Comparison of ENCODE assay signal across 8 cellular contexts in the genomic region with DNA sequence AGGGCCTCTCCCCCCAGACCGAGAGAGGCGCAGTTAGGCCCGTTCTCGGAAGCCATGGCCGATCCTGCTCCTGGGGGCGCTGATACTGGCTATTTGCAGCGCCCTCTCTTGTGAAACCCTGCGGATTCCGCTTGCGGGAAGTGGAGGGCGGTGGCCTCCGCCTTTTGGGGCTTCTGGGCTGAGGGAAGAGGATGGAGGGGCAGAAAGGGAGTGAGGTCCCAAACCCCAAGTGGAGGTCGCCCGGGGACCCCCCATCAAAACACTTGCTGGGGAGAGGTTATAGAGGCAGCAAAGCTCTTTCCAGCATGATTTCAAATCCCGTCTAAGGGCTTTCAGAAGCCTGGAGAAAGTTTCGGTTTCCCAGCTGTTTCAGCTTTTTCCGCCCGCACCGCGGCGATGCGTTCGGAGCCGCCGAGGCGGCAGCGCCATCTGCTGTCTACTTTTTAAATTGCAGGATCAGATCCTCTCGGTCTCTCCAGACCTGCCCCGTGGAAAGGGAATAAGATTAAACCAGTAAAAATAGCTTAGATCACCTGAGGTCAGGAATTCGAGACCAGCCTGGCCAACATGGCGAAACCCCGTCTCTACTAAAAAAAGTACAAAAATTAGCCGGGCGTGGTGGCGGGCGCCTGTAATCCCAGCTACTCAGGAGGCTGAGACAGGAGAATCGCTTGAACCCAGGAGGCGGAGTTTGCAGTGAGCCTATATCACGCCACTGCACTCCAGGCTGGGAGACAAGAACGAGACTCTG. TPM values are rescaled to one million over a fixed set of nuclear protein-coding genes. Genes with fewer than 3 reads are reported as not detected.
DNase-seq lines count a peak whose midpoint lies in the region; ATAC-seq and TF ChIP-seq lines count a peak whose summit lies in the region.

No MANE protein-coding gene starts in this region.

- H3K36me3 ChIP-seq in ovary (no peaks in the 10 kb centered on the region), testis (ENCODE audit: low read depth, missing control alignments) (no peaks in the 10 kb centered on the region)

- H3K9me3 ChIP-seq in ovary (no peaks in the 10 kb centered on the region), testis (no peaks in the 10 kb centered on the region)

- TF ChIP-seq CTCF in GM10266 (IDR thresholded peaks at IDR 0.05; ENCODE audit: control insufficient read depth, insufficient read depth, low read depth, missing control alignments) (peak; percentile 83), ovary (IDR thresholded peaks at IDR 0.05) (peak; percentile 60 to 82 (median 63)), testis (IDR thresholded peaks at IDR 0.05) (peak; percentile 70 to 94 (median 91))

- peaks cover 40% of the 10 kb centered on the region for H3K4me1 Mint-ChIP-seq in activated naive CD8-positive, alpha-beta T cell treated with anti-CD3 and anti-CD28 coated beads, Interleukin-2, amount 10 ng/mL, durations not matched to agents 7 days and 5 days

- POLR2A ChIA-PET in activated naive CD8-positive, alpha-beta T cell treated with anti-CD3 and anti-CD28 coated beads, Interleukin-2, amount 10 ng/mL, durations not matched to agents 7 days and 5 days (lab: Charles Lee): interaction anchor here (0.6 to 9.2 kb wide), 11 partner anchors 14 to 640 kb away, joined by 3 to 144 read pairs (median 5); partner anchors contain the start of genes CNEP1R1, CYLD and SNX20

- H3K27me3 ChIP-seq in ovary: no peaks in the 10 kb centered on the region
- no peaks in the 10 kb centered on the region for H3K27me3 ChIP-seq in testis

- intact Hi-C loops in Right ventricle myocardium superior (cut with DNase I): loop anchor here (10.0 kb wide), 1 partner anchor 291 kb away; no protein-coding TSS in a partner anchor
- intact Hi-C loops in ovary (cut with DNase I): loop anchor here (5.0 to 10.0 kb wide), 5 partner anchors 121 to 641 kb away; partner anchors contain the start of genes CNEP1R1 (in 1 of the 4) and NKD1 (in 1 of the 4)
- intact Hi-C loops in testis (cut with DNase I; ENCODE audit: low total_unique reads): loop anchor here (10.0 kb wide), 2 partner anchors 139 to 291 kb away; no protein-coding TSS in a partner anchor

- no peak for TF ChIP-seq POLR2A in ovary (IDR thresholded peaks at IDR 0.05)
- TF ChIP-seq POLR2A in testis (IDR thresholded peaks at IDR 0.05): no peak

- peak overlapping the region; percentile 93 for H3K27ac Mint-ChIP-seq in activated naive CD8-positive, alpha-beta T cell treated with anti-CD3 and anti-CD28 coated beads, Interleukin-2, amount 10 ng/mL, durations not matched to agents 7 days and 5 days

- peak overlapping the region; percentile 79 for H3K4me3 Mint-ChIP-seq in activated naive CD8-positive, alpha-beta T cell treated with anti-CD3 and anti-CD28 coated beads, Interleukin-2, amount 10 ng/mL, durations not matched to agents 7 days and 5 days

- TF ChIP-seq EP300 in ovary (IDR thresholded peaks at IDR 0.05): no peak

- H3K27ac ChIP-seq in ovary: peak overlapping the region in 1 of 2 donors; percentile 55
- peak overlapping the region in 1 of 2 donors; percentile 37 for H3K27ac ChIP-seq in testis

- DNase-seq in GM10266 (ENCODE audit: extremely low spot score) (peak; percentile 72), SKM-1 (lab: John Stamatoyannopoulos, UW; ENCODE audit: unreplicated experiment) (peak; percentile 72), Right ventricle myocardium superior (peak; percentile 86), ovary (peak; percentile 74 to 88 (median 85)), testis (peak; percentile 89)
- peak; percentile 45 for DNase-seq in Jurkat, Clone E6-1 (ENCODE audit: low read depth, low spot score)
- peak; percentile 87 for DNase-seq in activated naive CD8-positive, alpha-beta T cell treated with anti-CD3 and anti-CD28 coated beads, Interleukin-2, amount 10 ng/mL, durations not matched to agents 7 days and 5 days

- H3K4me3 ChIP-seq in Jurkat, Clone E6-1 (ENCODE audit: low read length): peak overlapping the region; percentile 43
- peak overlapping the region; percentile 38 for H3K4me3 ChIP-seq in ovary
- H3K4me3 ChIP-seq in testis: peak overlapping the region; percentile 31 to 50

- H3K4me1 ChIP-seq in ovary (ENCODE audit: insufficient read depth) (peaks cover 1% of the 10 kb centered on the region), testis (no peaks in the 10 kb centered on the region)

- peaks cover 23% of the 10 kb centered on the region for H3K36me3 Mint-ChIP-seq in activated naive CD8-positive, alpha-beta T cell treated with anti-CD3 and anti-CD28 coated beads, Interleukin-2, amount 10 ng/mL, durations not matched to agents 7 days and 5 days

- peak; percentile 26 for ATAC-seq in activated naive CD8-positive, alpha-beta T cell treated with anti-CD3 and anti-CD28 coated beads, Interleukin-2, amount 10 ng/mL, durations not matched to agents 7 days and 5 days (ENCODE audit: low read depth)
- ATAC-seq in Right ventricle myocardium superior (ENCODE audit: poor library complexity) (peak; percentile 94), HG02763 (IDR thresholded peaks at IDR 0.05; ENCODE audit: unreplicated experiment) (no peak)

- H3K27me3 Mint-ChIP-seq in activated naive CD8-positive, alpha-beta T cell treated with anti-CD3 and anti-CD28 coated beads, Interleukin-2, amount 10 ng/mL, durations not matched to agents 7 days and 5 days: no peaks in the 10 kb centered on the region

- H3K9me3 Mint-ChIP-seq in activated naive CD8-positive, alpha-beta T cell treated with anti-CD3 and anti-CD28 coated beads, Interleukin-2, amount 10 ng/mL, durations not matched to agents 7 days and 5 days: peaks cover 2% of the 10 kb centered on the region

- whole genome bisulfite sequencing in ovary, 3 donors: 19 to 24% (median 20%) methylated on average over 40 of the region's 40 CpGs
- 11 to 14% methylated on average over 37 to 40 of the region's 40 CpGs for WGBS in testis, 2 donors

RNA-seq across cellular contexts. Expression of gene SNX20, which starts 15.8 kb away (rescaled TPM):
- not detected for polyA plus RNA-seq in Jurkat, Clone E6-1 (2012; ENCODE audit: insufficient read depth, insufficient read length)
- total RNA-seq in activated naive CD8-positive, alpha-beta T cell treated with anti-CD3 and anti-CD28 coated beads, Interleukin-2, amount 10 ng/mL, durations not matched to agents 7 days and 5 days: 10 to 100 TPM; 70.6 to 76.3 TPM
- total RNA-seq in Right ventricle myocardium superior: 0.62 TPM
- 1 to 10 TPM in 2 of 7 donors, under 1 TPM in 5; 0.48 to 1.3 (median 0.82) TPM for total RNA-seq in ovary
- 1 to 10 TPM in 1 of 2 donors, under 1 TPM in 1; 0.38 to 2.7 TPM for polyA plus RNA-seq in ovary
- 1 to 10 TPM in 1 of 2 donors, under 1 TPM in 1; 0.63 to 1.8 TPM for total RNA-seq in testis
- 2.1 TPM for polyA plus RNA-seq in testis (ENCODE audit: insufficient read depth, low read depth, low replicate concordance)

RNA-seq across cellular contexts. Expression of gene NOD2, which starts 28.1 kb away (rescaled TPM):
- not detected for polyA plus RNA-seq in Jurkat, Clone E6-1 (2012; ENCODE audit: insufficient read depth, insufficient read length)
- total RNA-seq in activated naive CD8-positive, alpha-beta T cell treated with anti-CD3 and anti-CD28 coated beads, Interleukin-2, amount 10 ng/mL, durations not matched to agents 7 days and 5 days: 1 to 10 TPM; 2.8 to 3.5 TPM
- total RNA-seq in Right ventricle myocardium superior (0.48 TPM), ovary (1 to 10 TPM in 6 of 7 donors, under 1 TPM in 1; 0.88 to 1.5 (median 1.1) TPM), testis (1 to 10 TPM; 1.6 to 4.1 TPM)
- polyA plus RNA-seq in ovary (1 to 10 TPM in 1 of 2 donors, under 1 TPM in 1; 0.53 to 1.4 TPM), testis (ENCODE audit: insufficient read depth, low read depth, low replicate concordance) (1.7 TPM)

Comparison
In these comparisons a context has a peak if more than half of its experiments do, and no peak if none do; other contexts are left out.
1. RNA of gene SNX20, which starts 15.8 kb away (total RNA-seq): 70.6 to 76.3 TPM in activated naive CD8-positive, alpha-beta T cell treated with anti-CD3 and anti-CD28 coated beads, Interleukin-2, amount 10 ng/mL, durations not matched to agents 7 days and 5 days; 0.63 to 1.8 TPM in testis, 0.48 to 1.3 TPM in ovary and 0.62 TPM in Right ventricle myocardium superior (single experiment); every median in the first group is over 10 times any median in the second.
2. Peak in every context shown above with its lines, with median percentiles within 50 percentile points of each other: DNase-seq, CTCF ChIP-seq and H3K4me3 ChIP-seq.